26 cellular contexts compared by ENCODE assay signal in the genomic region with DNA sequence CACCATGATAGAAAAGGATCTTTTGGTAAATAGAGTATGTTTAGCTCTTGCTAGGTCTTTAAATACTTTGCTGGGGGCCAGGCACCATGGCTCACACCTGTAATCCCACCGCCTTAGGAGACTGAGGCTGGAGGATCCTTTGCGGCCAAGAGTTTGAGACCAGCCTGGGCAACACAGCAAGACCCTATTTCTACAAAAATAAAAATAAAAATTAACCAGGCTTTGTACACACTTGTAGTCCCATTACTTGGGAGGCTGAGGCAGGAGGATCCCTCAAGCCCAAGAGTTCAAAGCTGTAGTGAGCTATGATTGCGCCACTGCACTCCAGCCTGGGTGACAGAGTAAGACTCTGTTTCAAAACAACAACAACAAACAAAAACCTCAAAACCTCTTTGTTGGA. TPM values are rescaled to one million over a fixed set of nuclear protein-coding genes. Genes with fewer than 3 reads are reported as not detected.
DNase-seq lines count a peak whose midpoint lies in the region; ATAC-seq and TF ChIP-seq lines count a peak whose summit lies in the region.
"Had no signal": no experiment of that assay in that cellular context is flagged by ENCODE, and none has a peak within 500 bp of the region (broad histone marks: within the 10 kb centered on the region; RNA-seq: fewer than 3 reads in every experiment).

No MANE protein-coding gene starts in this region.

- no peaks in the 10 kb centered on the region for H4K20me1 ChIP-seq in HCT116 (ENCODE audit: insufficient read depth)
- no peaks in the 10 kb centered on the region for H4K20me1 ChIP-seq in OCI-LY3 (ENCODE audit: insufficient read depth, low read length)

- no peak overlapping the region for H3K4me2 ChIP-seq in HCT116 (ENCODE audit: low read length)
- no peak overlapping the region for H3K4me2 ChIP-seq in OCI-LY3 (ENCODE audit: low read length)

- H3K4me1 Mint-ChIP-seq in activated CD8-positive, alpha-beta memory T cell treated with anti-CD3 and anti-CD28 coated beads, Interleukin-2, amount 10 ng/mL, durations not matched to agents 7 days and 5 days = peaks cover 7% of the 10 kb centered on the region

- H3K9me3 Mint-ChIP-seq in activated CD8-positive, alpha-beta memory T cell treated with anti-CD3 and anti-CD28 coated beads, Interleukin-2, amount 10 ng/mL, durations not matched to agents 7 days and 5 days (ENCODE audit: low read depth) = no peaks in the 10 kb centered on the region
- H3K9me3 Mint-ChIP-seq: HFFc6 had no signal

- BruUV-seq in HCT116 (replicated peaks; lab: Mats Ljungman, UMichigan) = no TSS peak

- H3K27me3 ChIP-seq in HCT116 (ENCODE audit: insufficient read depth, low read length) = no peaks in the 10 kb centered on the region
- H3K27me3 ChIP-seq in OCI-LY3 (ENCODE audit: low read depth, low read length) = no peaks in the 10 kb centered on the region
- H3K27me3 ChIP-seq: Peyer's patch had no signal

- TF ChIP-seq POLR2A in HCT116 (IDR thresholded peaks at IDR 0.05; ENCODE audit: borderline replicate concordance, extremely low read depth, insufficient read depth, insufficient read length) = no peak

- H2AFZ ChIP-seq in HCT116 (ENCODE audit: low read depth, low read length, poor library complexity, severe bottlenecking) (peak overlapping the region; percentile 74), OCI-LY3 (ENCODE audit: low read depth, low read length) (peak overlapping the region; percentile 74; the same call in 1 of the 2 replicates)

- POLR2A ChIA-PET in HCT116 (lab: Charles Lee) = no interaction called here

- RAD21 ChIA-PET in HCT116 (lab: Charles Lee; ENCODE audit: low non-redundant PET in 1 of 2, low total read pairs in 2 of 2, uncharacterized antibody in 2 of 2, unreplicated experiment in 2 of 2) = no interaction called here

- no peak for TF ChIP-seq CTCF in HCT116 (IDR thresholded peaks at IDR 0.05 in 2 of 3, conservative IDR thresholded peaks at IDR 0.05 in 1 of 3; ENCODE audit: borderline replicate concordance in 1 of 3, insufficient read depth in 1 of 3, low read depth in 2 of 3, low read length in 2 of 3)
- TF ChIP-seq CTCF in OCI-LY3 (IDR thresholded peaks at IDR 0.05; ENCODE audit: low read depth, low read length) = no peak

- H3K9ac ChIP-seq in HCT116 (ENCODE audit: low read length) (no peak overlapping the region), OCI-LY3 (ENCODE audit: low read length) (no peak overlapping the region)

- DNase-seq in activated CD8-positive, alpha-beta memory T cell treated with anti-CD3 and anti-CD28 coated beads for 24 hours = peak; percentile 37
- no peak for DNase-seq in activated CD8-positive, alpha-beta memory T cell treated with anti-CD3 and anti-CD28 coated beads, Interleukin-2, amount 10 ng/mL, durations not matched to agents 7 days and 5 days
- DNase-seq in HCT116 (ENCODE audit: low read depth, low spot score) (no peak), sciatic nerve (ENCODE audit: low spot score) (peak; percentile 7), NCI-H2081 treated with DMSO at 0.1 percent for 48 hours (lab: John Stamatoyannopoulos, UW) (no peak)
- DNase-seq: 8988T; ACHN; CD4-positive, CD25-positive, alpha-beta regulatory T cell; DMS153; H7; HFFc6; IMR-90; NCI-H1105; NCI-H1436 treated with DMSO at 0.1 percent for 48 hours; NCI-H187 treated with DMSO at 0.1 percent for 48 hours; NCI-H2227 treated with DMSO at 0.1 percent for 48 hours; NCI-H526 treated with DMSO at 0.1 percent for 48 hours; OCI-M1; SHP77 treated with DMSO at 0.1 percent for 48 hours; SW 1271 had no signal

- H3K4me3 Mint-ChIP-seq in activated CD8-positive, alpha-beta memory T cell treated with anti-CD3 and anti-CD28 coated beads, Interleukin-2, amount 10 ng/mL, durations not matched to agents 7 days and 5 days = no peak overlapping the region
- H3K4me3 Mint-ChIP-seq: CD4-positive, CD25-positive, alpha-beta regulatory T cell; HFFc6 had no signal

- no peak for ATAC-seq in activated CD8-positive, alpha-beta memory T cell treated with anti-CD3 and anti-CD28 coated beads, Interleukin-2, amount 10 ng/mL, durations not matched to agents 7 days and 5 days
- ATAC-seq in HCT116 (no peak), sciatic nerve (no peak), GM19463 (IDR thresholded peaks at IDR 0.05; ENCODE audit: unreplicated experiment) (no peak), GM19328 (IDR thresholded peaks at IDR 0.05; ENCODE audit: unreplicated experiment) (no peak)

- intact Hi-C loops in HCT116 (cut with micrococcal nuclease) = loop anchor here (1.0 kb wide), 1 partner anchor 268 kb away; no protein-coding TSS in a partner anchor
- intact Hi-C loops in sciatic nerve (cut with DNase I) = no loop called here

- H3K36me3 ChIP-seq in HCT116 (ENCODE audit: control insufficient read depth in 1 of 2, insufficient read depth in 2 of 2, low read length in 2 of 2) (no peaks in the 10 kb centered on the region), OCI-LY3 (replicated peaks; ENCODE audit: low read depth, low read length) (no peaks in the 10 kb centered on the region)
- H3K36me3 ChIP-seq: Peyer's patch had no signal

- TF ChIP-seq RAD21 in HCT116 (IDR thresholded peaks at IDR 0.05; ENCODE audit: low read depth) = no peak

- H3K79me2 ChIP-seq in HCT116 (ENCODE audit: insufficient read depth, low read length) (no peaks in the 10 kb centered on the region), OCI-LY3 (ENCODE audit: low read length) (no peaks in the 10 kb centered on the region)

- H3K4me1 ChIP-seq in HCT116 (ENCODE audit: control insufficient read depth in 1 of 2, insufficient read depth in 2 of 2, low read length in 2 of 2) (peaks cover 6 to 7% of the 10 kb centered on the region in 2 experiments), OCI-LY3 (ENCODE audit: low read length) (peaks cover 14% of the 10 kb centered on the region)
- H3K4me1 ChIP-seq: Peyer's patch had no signal

- H3K27me3 Mint-ChIP-seq in activated CD8-positive, alpha-beta memory T cell treated with anti-CD3 and anti-CD28 coated beads, Interleukin-2, amount 10 ng/mL, durations not matched to agents 7 days and 5 days = peaks cover 39% of the 10 kb centered on the region

- no peak overlapping the region for H3K4me3 ChIP-seq in HCT116 (replicated peaks in 1 of 2; ENCODE audit: low read depth in 1 of 2, low read length in 2 of 2)
- no peak overlapping the region for H3K4me3 ChIP-seq in OCI-LY3 (ENCODE audit: low read length)
- H3K4me3 ChIP-seq: Peyer's patch had no signal

- CTCF ChIA-PET in activated CD8-positive, alpha-beta memory T cell treated with anti-CD3 and anti-CD28 coated beads, Interleukin-2, amount 10 ng/mL, durations not matched to agents 7 days and 5 days (lab: Charles Lee) = interaction anchor here (0.6 to 2.6 kb wide), 13 partner anchors 14 to 440 kb away, joined by 3 to 13 read pairs (median 4); no protein-coding TSS in a partner anchor
- CTCF ChIA-PET in HCT116 (lab: Charles Lee) = interaction anchor here (0.8 to 3.0 kb wide), 7 partner anchors 8 to 600 kb away, joined by 3 to 14 read pairs (median 5); no protein-coding TSS in a partner anchor

- H3K36me3 Mint-ChIP-seq in activated CD8-positive, alpha-beta memory T cell treated with anti-CD3 and anti-CD28 coated beads, Interleukin-2, amount 10 ng/mL, durations not matched to agents 7 days and 5 days = no peaks in the 10 kb centered on the region
- H3K36me3 Mint-ChIP-seq: CD4-positive, CD25-positive, alpha-beta regulatory T cell had no signal

- H3K9me3 ChIP-seq in HCT116 (ENCODE audit: control insufficient read depth in 1 of 2, insufficient read depth in 1 of 2, low read depth in 1 of 2, low read length in 2 of 2) (no peaks in the 10 kb centered on the region), OCI-LY3 (ENCODE audit: insufficient read depth, low read length) (no peaks in the 10 kb centered on the region)
- H3K9me3 ChIP-seq: Peyer's patch had no signal

- no peaks in the 10 kb centered on the region for H3K9me2 ChIP-seq in HCT116 (ENCODE audit: insufficient read depth)

- no peak overlapping the region for H3K27ac Mint-ChIP-seq in activated CD8-positive, alpha-beta memory T cell treated with anti-CD3 and anti-CD28 coated beads, Interleukin-2, amount 10 ng/mL, durations not matched to agents 7 days and 5 days
- H3K27ac Mint-ChIP-seq: CD4-positive, CD25-positive, alpha-beta regulatory T cell; HFFc6 had no signal

- no peak overlapping the region for H3K27ac ChIP-seq in HCT116 (ENCODE audit: low read depth, low read length)
- no peak overlapping the region for H3K27ac ChIP-seq in OCI-LY3 (ENCODE audit: low read length)
- H3K27ac ChIP-seq: Peyer's patch had no signal

TF ChIP-seq in HCT116, 20 proteins besides CTCF, POLR2A, EP300 and RAD21 (continues in another document):
- TF ChIP-seq SIN3A (IDR thresholded peaks at IDR 0.05; ENCODE audit: low read depth) = no peak
- no peak for TF ChIP-seq EZH2phosphoT487 (IDR thresholded peaks at IDR 0.05; ENCODE audit: borderline replicate concordance)
- TF ChIP-seq, protein P1, sequence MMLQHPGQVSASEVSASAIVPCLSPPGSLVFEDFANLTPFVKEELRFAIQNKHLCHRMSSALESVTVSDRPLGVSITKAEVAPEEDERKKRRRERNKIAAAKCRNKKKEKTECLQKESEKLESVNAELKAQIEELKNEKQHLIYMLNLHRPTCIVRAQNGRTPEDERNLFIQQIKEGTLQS (IDR thresholded peaks at IDR 0.05) = no peak
- no peak for TF ChIP-seq EGR1 (IDR thresholded peaks at IDR 0.05; ENCODE audit: low read depth)

RNA-seq across cellular contexts. Expression of a gene that starts 1.1 kb away (rescaled TPM):
- not detected for total RNA-seq in activated CD8-positive, alpha-beta memory T cell treated with anti-CD3 and anti-CD28 coated beads, Interleukin-2, amount 10 ng/mL, durations not matched to agents 7 days and 5 days
- total RNA-seq in HCT116 (2021; ENCODE audit: unreplicated experiment) (not detected), sciatic nerve (2.2 TPM)
- polyA plus RNA-seq in HCT116 (2012) = 0.20 and 0.49 TPM in 2 replicates
- total RNA-seq: CD4-positive, CD25-positive, alpha-beta regulatory T cell; H7; HFFc6; IMR-90; NCI-H460; Peyer's patch had no signal
- polyA plus RNA-seq: BJ, IMR-90 had no signal

RNA-seq across cellular contexts. Expression of a gene that starts 12.6 kb away (rescaled TPM):
- total RNA-seq in activated CD8-positive, alpha-beta memory T cell treated with anti-CD3 and anti-CD28 coated beads, Interleukin-2, amount 10 ng/mL, durations not matched to agents 7 days and 5 days = 1 to 10 TPM; 3.4 to 6.7 TPM
- total RNA-seq in HCT116 (2021; ENCODE audit: unreplicated experiment) (18.9 TPM), sciatic nerve (29.2 TPM)
- polyA plus RNA-seq in HCT116 (2012) = 1.9 and 3.0 TPM in 2 replicates

Comparison
In these comparisons a context has a peak if more than half of its experiments do, and no peak if none do; other contexts are left out.
1. DNase-seq: peak in activated CD8-positive, alpha-beta memory T cell treated with anti-CD3 and anti-CD28 coated beads for 24 hours (single experiment) and sciatic nerve (single experiment); none in activated CD8-positive, alpha-beta memory T cell treated with anti-CD3 and anti-CD28 coated beads, Interleukin-2, amount 10 ng/mL, durations not matched to agents 7 days and 5 days (single experiment), HCT116 (single experiment) and NCI-H2081 treated with DMSO at 0.1 percent for 48 hours (single experiment).